Comparison of ENCODE assay signal across 34 cellular contexts in genomic region chr3:32719931-32720330, GRCh38.
"Had no signal": no experiment of that assay in that cellular context is flagged by ENCODE, and none has a peak within 500 bp of the region (broad histone marks: within the 10 kb centered on the region; RNA-seq: fewer than 3 reads in every experiment).

No MANE protein-coding gene starts in this region.

- H3K9me3 ChIP-seq: MG63 had no signal

- H3K9ac ChIP-seq: KMS-11 had no signal

- H3K27me3 ChIP-seq: MG63 had no signal

- H3K4me3 ChIP-seq: MG63 had no signal

- DNase-seq: Karpas-422, Kasumi-1, MG63, MM.1S, MV-4-11, NCI-H1048, NCI-H1092, NCI-H1092 treated with DMSO at 0.1 percent for 48 hours, NCI-H1105, NCI-H1105 treated with DMSO at 0.1 percent for 48 hours, NCI-H1417, NCI-H1417 treated with DMSO at 0.1 percent for 48 hours, NCI-H1436, NCI-H1436 treated with DMSO at 0.1 percent for 48 hours, NCI-H146, NCI-H1694, NCI-H1694 treated with DMSO at 0.1 percent for 48 hours, NCI-H187, NCI-H187 treated with DMSO at 0.1 percent for 48 hours, NCI-H1930, NCI-H2029, NCI-H2029 treated with DMSO at 0.1 percent for 48 hours, NCI-H2081, NCI-H2081 treated with DMSO at 0.1 percent for 48 hours, NCI-H2107, NCI-H2171, NCI-H2171 treated with DMSO at 0.1 percent for 48 hours, NCI-H2227 treated with DMSO at 0.1 percent for 48 hours, NCI-H226, NCI-H345, NCI-H446, NCI-H446 treated with DMSO at 0.1 percent for 48 hours, NCI-H510A had no signal

- H3K4me2 ChIP-seq: KMS-11 had no signal

- H3K27ac ChIP-seq: KMS-11 had no signal
